9 cellular contexts compared by ENCODE assay signal in the genomic region with DNA sequence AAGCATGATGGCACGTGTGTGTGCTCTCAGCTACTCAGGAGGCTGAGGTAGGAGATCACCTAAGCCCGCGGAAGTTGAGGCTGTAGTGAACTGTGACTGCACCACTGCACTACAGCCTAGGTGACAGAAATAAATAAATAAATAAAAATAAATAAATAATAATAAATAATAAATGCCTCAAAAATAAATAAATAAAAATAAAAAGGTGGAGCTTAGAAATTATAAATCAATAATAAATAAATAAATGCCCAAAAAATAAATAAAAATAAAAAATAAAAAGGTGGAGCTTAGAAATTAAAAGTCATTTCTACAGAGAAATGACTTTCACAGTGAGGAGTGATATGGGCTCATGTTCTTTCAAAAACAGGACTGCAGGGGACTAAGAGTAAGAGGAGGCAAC. TPM values are rescaled to one million over a fixed set of nuclear protein-coding genes. Genes with fewer than 3 reads are reported as not detected.
"Had no signal": no experiment of that assay in that cellular context is flagged by ENCODE, and none has a peak within 500 bp of the region (broad histone marks: within the 10 kb centered on the region; RNA-seq: fewer than 3 reads in every experiment).

No MANE protein-coding gene starts in this region.

- H3K36me3 Mint-ChIP-seq: IgD-negative memory B cell had no signal

- H3K4me1 ChIP-seq: HAP-1 had no signal

- H3K4me3 Mint-ChIP-seq: HFFc6, IgD-negative memory B cell had no signal

- H2AFZ ChIP-seq: GM23248 had no signal

- DNase-seq: GOT3, H7, HFFc6 had no signal

- H3K27ac Mint-ChIP-seq: HFFc6, IgD-negative memory B cell had no signal

- H3K27ac ChIP-seq: GM23248, HL-60 had no signal

- H3K36me3 ChIP-seq: HAP-1 had no signal

- H3K4me1 Mint-ChIP-seq: IgD-negative memory B cell had no signal

- ATAC-seq: HCT116, HepG2 had no signal

- H3K9me3 Mint-ChIP-seq: HFFc6, IgD-negative memory B cell had no signal

- H3K4me3 ChIP-seq: GM23248, HAP-1 had no signal

- H3K9ac ChIP-seq: GM23248 had no signal

- H3K9me3 ChIP-seq: HAP-1 had no signal

- FAIRE-seq: HepG2 had no signal

RNA-seq across cellular contexts. Expression of gene MALL, which starts 6.0 kb away (rescaled TPM):
- total RNA-seq: HepG2 had no signal
